ENCODE assay signal across 13 cellular contexts in genomic region chr7:121604627-121605296, GRCh38.
DNase-seq lines count a peak whose midpoint lies in the region; ATAC-seq, FAIRE-seq and TF ChIP-seq lines count a peak whose summit lies in the region.
"Had no signal": no experiment of that assay in that cellular context is flagged by ENCODE, and none has a peak within 500 bp of the region (broad histone marks: within the 10 kb centered on the region; RNA-seq: fewer than 3 reads in every experiment).

No MANE protein-coding gene starts in this region.

- H3K4me1 Mint-ChIP-seq in GM23338 (peaks cover 22% of the 10 kb centered on the region; the same call in 2 of the 3 replicates), progenitor cell of endocrine pancreas (ENCODE audit: low read depth) (peaks cover 24% of the 10 kb centered on the region)
- no peaks in the 10 kb centered on the region for H3K4me1 Mint-ChIP-seq in activated CD8-positive, alpha-beta T cell treated with anti-CD3 and anti-CD28 coated beads, Interleukin-2, amount 10 ng/mL, durations not matched to agents 7 days and 5 days (ENCODE audit: low read depth)
- H3K4me1 Mint-ChIP-seq: activated B cell treated with CpG ODN at 0.5 μM for 24 hours had no signal

- H3K4me3 ChIP-seq in GM23338 (no peak overlapping the region), brain microvascular endothelial cell (ENCODE audit: low read depth, low read length) (no peak overlapping the region), right atrium auricular region (no peak overlapping the region)
- H3K4me3 ChIP-seq: BLaER1, lower lobe of right lung, upper lobe of right lung had no signal

- H4K20me1 ChIP-seq in GM23338 (replicated peaks; ENCODE audit: insufficient read depth), result no peaks in the 10 kb centered on the region
- H4K20me1 ChIP-seq: BLaER1 had no signal

- H2AFZ ChIP-seq in GM23338, result peak overlapping the region; percentile 38

- no peak overlapping the region for H3K4me2 ChIP-seq in GM23338
- H3K4me2 ChIP-seq: BLaER1 had no signal

- H3K36me3 Mint-ChIP-seq in GM23338 (ENCODE audit: low read depth) (no peaks in the 10 kb centered on the region; the same call in 2 of the 3 replicates), progenitor cell of endocrine pancreas (ENCODE audit: insufficient read depth) (no peaks in the 10 kb centered on the region)
- no peaks in the 10 kb centered on the region for H3K36me3 Mint-ChIP-seq in activated CD8-positive, alpha-beta T cell treated with anti-CD3 and anti-CD28 coated beads, Interleukin-2, amount 10 ng/mL, durations not matched to agents 7 days and 5 days (ENCODE audit: low read depth)

- no peaks in the 10 kb centered on the region for H3K27me3 ChIP-seq in GM23338 (ENCODE audit: insufficient read depth)
- no peaks in the 10 kb centered on the region for H3K27me3 ChIP-seq in brain microvascular endothelial cell (replicated peaks)
- no peaks in the 10 kb centered on the region for H3K27me3 ChIP-seq in right atrium auricular region
- H3K27me3 ChIP-seq: BLaER1, upper lobe of right lung had no signal

- H3K4me1 ChIP-seq in GM23338 (ENCODE audit: insufficient read depth), result 0 out of 2 replicates have a peak, but pooled peaks cover 8% of the 10 kb centered on the region
- peaks cover 0 to 27% of the 10 kb centered on the region in 2 donors for H3K4me1 ChIP-seq in right atrium auricular region
- H3K4me1 ChIP-seq: BLaER1, lower lobe of right lung, upper lobe of right lung had no signal

- no peak for FAIRE-seq in urothelium cell line (lab: Jason Lieb, UNC)

- no peaks in the 10 kb centered on the region for H3F3A ChIP-seq in GM23338 (replicated peaks; ENCODE audit: low read depth)

- H3K79me2 ChIP-seq in GM23338 (replicated peaks; ENCODE audit: insufficient read depth), result no peaks in the 10 kb centered on the region

- H3K4me3 Mint-ChIP-seq in GM23338 (no peak overlapping the region), progenitor cell of endocrine pancreas (ENCODE audit: low read depth) (no peak overlapping the region)
- no peak overlapping the region for H3K4me3 Mint-ChIP-seq in activated CD8-positive, alpha-beta T cell treated with anti-CD3 and anti-CD28 coated beads, Interleukin-2, amount 10 ng/mL, durations not matched to agents 7 days and 5 days
- H3K4me3 Mint-ChIP-seq: activated B cell treated with CpG ODN at 0.5 μM for 24 hours had no signal

- in situ Hi-C loops in brain microvascular endothelial cell (cut with HindIII; ENCODE audit: low pct_ligation_motif_present, low sequenced_read_pairs), result no loop called here

- no peaks in the 10 kb centered on the region for H3K9me3 ChIP-seq in right atrium auricular region
- H3K9me3 ChIP-seq: lower lobe of right lung, upper lobe of right lung had no signal

- CTCF ChIA-PET in activated CD8-positive, alpha-beta T cell treated with anti-CD3 and anti-CD28 coated beads, Interleukin-2, amount 10 ng/mL, durations not matched to agents 7 days and 5 days (lab: Charles Lee), result no interaction called here

- ATAC-seq in GM23338, result peak; percentile 37; the same call in 1 of the 3 replicates
- ATAC-seq in GM18498 (IDR thresholded peaks at IDR 0.05; ENCODE audit: unreplicated experiment), result no peak
- ATAC-seq in activated CD8-positive, alpha-beta T cell treated with anti-CD3 and anti-CD28 coated beads, Interleukin-2, amount 10 ng/mL, durations not matched to agents 7 days and 5 days, result no peak
- ATAC-seq: lower lobe of right lung, upper lobe of right lung had no signal

- H3K27ac ChIP-seq in GM23338 (ENCODE audit: low read depth), result no peak overlapping the region
- peak overlapping the region; percentile 80 for H3K27ac ChIP-seq in brain microvascular endothelial cell
- H3K27ac ChIP-seq in right atrium auricular region, result peak overlapping the region; percentile 0 to 37
- H3K27ac ChIP-seq: BLaER1, lower lobe of right lung, upper lobe of right lung had no signal

- H3K9me2 ChIP-seq in GM23338 (ENCODE audit: insufficient read depth), result no peaks in the 10 kb centered on the region

- POLR2A ChIA-PET in activated CD8-positive, alpha-beta T cell treated with anti-CD3 and anti-CD28 coated beads, Interleukin-2, amount 10 ng/mL, durations not matched to agents 7 days and 5 days (lab: Charles Lee), result no interaction called here

- no peak overlapping the region for H3K27ac Mint-ChIP-seq in GM23338
- H3K27ac Mint-ChIP-seq in progenitor cell of endocrine pancreas, result peak overlapping the region; percentile 34
- no peak overlapping the region for H3K27ac Mint-ChIP-seq in activated CD8-positive, alpha-beta T cell treated with anti-CD3 and anti-CD28 coated beads, Interleukin-2, amount 10 ng/mL, durations not matched to agents 7 days and 5 days
- H3K27ac Mint-ChIP-seq: activated B cell treated with CpG ODN at 0.5 μM for 24 hours had no signal

- H3K27me3 Mint-ChIP-seq in GM23338 (ENCODE audit: insufficient read depth, low read depth, poor library complexity) (peaks cover 3% of the 10 kb centered on the region), progenitor cell of endocrine pancreas (no peaks in the 10 kb centered on the region)
- no peaks in the 10 kb centered on the region for H3K27me3 Mint-ChIP-seq in activated CD8-positive, alpha-beta T cell treated with anti-CD3 and anti-CD28 coated beads, Interleukin-2, amount 10 ng/mL, durations not matched to agents 7 days and 5 days (ENCODE audit: low read depth)

- 0 out of 3 replicates have a peak, but pooled peaks cover 1% of the 10 kb centered on the region for H3K9me3 Mint-ChIP-seq in GM23338
- no peaks in the 10 kb centered on the region for H3K9me3 Mint-ChIP-seq in progenitor cell of endocrine pancreas (ENCODE audit: low read depth)
- H3K9me3 Mint-ChIP-seq in activated CD8-positive, alpha-beta T cell treated with anti-CD3 and anti-CD28 coated beads, Interleukin-2, amount 10 ng/mL, durations not matched to agents 7 days and 5 days (ENCODE audit: insufficient read depth), result no peaks in the 10 kb centered on the region

- TF ChIP-seq CTCF in GM23338 (conservative IDR thresholded peaks at IDR 0.05; ENCODE audit: low read depth in 2 of 2) (no peak), brain microvascular endothelial cell (IDR thresholded peaks at IDR 0.05; ENCODE audit: low read depth, low read length, missing control alignments) (no peak), right atrium auricular region (IDR thresholded peaks at IDR 0.05) (no peak), progenitor cell of endocrine pancreas (IDR thresholded peaks at IDR 0.05; ENCODE audit: unreplicated experiment) (no peak)

- H3K36me3 ChIP-seq in GM23338 (ENCODE audit: insufficient read depth), result no peaks in the 10 kb centered on the region
- no peaks in the 10 kb centered on the region for H3K36me3 ChIP-seq in brain microvascular endothelial cell (replicated peaks)
- H3K36me3 ChIP-seq in right atrium auricular region, result no peaks in the 10 kb centered on the region
- H3K36me3 ChIP-seq: BLaER1, lower lobe of right lung, upper lobe of right lung had no signal

- DNase-seq in GM23338 (ENCODE audit: low spot score) (no peak), brain microvascular endothelial cell (peak; percentile 91), right atrium auricular region (ENCODE audit: low spot score) (no peak), progenitor cell of endocrine pancreas (ENCODE audit: low spot score, unreplicated experiment) (no peak), urothelium cell line (ENCODE audit: low spot score) (no peak), GF-D8 (lab: John Stamatoyannopoulos, UW) (no peak)
- DNase-seq in activated CD8-positive, alpha-beta T cell treated with anti-CD3 and anti-CD28 coated beads, Interleukin-2, amount 10 ng/mL, durations not matched to agents 7 days and 5 days, result no peak
- DNase-seq: activated B cell treated with CpG ODN at 0.5 μM for 24 hours; activated T-cell treated with anti-CD3 and anti-CD28 coated beads, Interleukin-2, amount 50 U/mL, for 48 hours; lower lobe of right lung; upper lobe of right lung had no signal

TF ChIP-seq in GM23338, 12 proteins besides CTCF, POLR2A, EP300 and RAD21 (continues in another document):
- TF ChIP-seq ZNF331 (CRISPR knock-in tag; IDR thresholded peaks at IDR 0.05; ENCODE audit: low read depth) (no peak), CREB1 (CRISPR knock-in tag; IDR thresholded peaks at IDR 0.05; ENCODE audit: low read depth) (no peak), NANOG (IDR thresholded peaks at IDR 0.05; ENCODE audit: borderline replicate concordance) (no peak)
